Comparison of ENCODE assay signal across 17 cellular contexts in genomic region chr9:13064060-13064459, GRCh38.
"Had no signal": no experiment of that assay in that cellular context is flagged by ENCODE, and none has a peak within 500 bp of the region (broad histone marks: within the 10 kb centered on the region; RNA-seq: fewer than 3 reads in every experiment).

No MANE protein-coding gene starts in this region.

- DNase-seq: activated CD4-positive, alpha-beta T cell treated with anti-CD3 and anti-CD28 coated beads for 48 hours; activated CD4-positive, CD25-positive, alpha-beta regulatory T cell; activated CD8-positive, alpha-beta T cell treated with anti-CD3 and anti-CD28 coated beads for 36 hours; activated naive CD4-positive, alpha-beta T cell treated with anti-CD3 and anti-CD28 coated beads for 36 hours; activated T-cell treated with anti-CD3 and anti-CD28 coated beads, Interleukin-2, amount 50 U/mL, for 1 hour; anterior cingulate cortex; caudate nucleus; immature natural killer cell; left ventricle myocardium superior; stimulated activated CD4-positive, alpha-beta T cell treated with anti-CD3 and anti-CD28 coated beads, Interleukin-12 subunit alpha, Interleukin-12 subunit beta, amount 100 ng/mL, for 4 hours; stimulated activated CD4-positive, alpha-beta T cell treated with anti-CD3 and anti-CD28 coated beads, Interleukin-1b, Interleukin-23, amount 100 ng/mL, for 48 hours; stimulated activated naive CD4-positive, alpha-beta T cell treated with Interleukin-2 at 50 U/mL for 16 hours; tibial artery had no signal

- H3K27ac Mint-ChIP-seq: activated CD8-positive, alpha-beta T cell treated with anti-CD3 and anti-CD28 coated beads for 36 hours; activated naive CD4-positive, alpha-beta T cell treated with anti-CD3 and anti-CD28 coated beads for 36 hours; activated T-helper 2 cell treated with anti-CD3 and anti-CD28 coated beads, Interferon-gamma antibody, Interleukin-2, Interleukin-4, amounts not matched to agents 10 μg/mL and 5 μg/mL and 100 μg/mL, durations not matched to agents 14 hours and 24 hours and 36 hours; immature natural killer cell; neural progenitor cell; progenitor cell of endocrine pancreas had no signal

- H3K9me3 Mint-ChIP-seq: neural progenitor cell had no signal

- H3K36me3 Mint-ChIP-seq: brain, neural progenitor cell had no signal

- ATAC-seq: activated CD8-positive, alpha-beta T cell treated with anti-CD3 and anti-CD28 coated beads for 36 hours; left ventricle myocardium superior had no signal

- H3K27me3 Mint-ChIP-seq: activated CD8-positive, alpha-beta T cell treated with anti-CD3 and anti-CD28 coated beads for 36 hours had no signal

- H3K4me1 Mint-ChIP-seq: immature natural killer cell, neural progenitor cell had no signal

- H3K4me3 Mint-ChIP-seq: activated CD8-positive, alpha-beta T cell treated with anti-CD3 and anti-CD28 coated beads for 36 hours; activated naive CD4-positive, alpha-beta T cell treated with anti-CD3 and anti-CD28 coated beads for 36 hours; brain; immature natural killer cell; neural progenitor cell had no signal
